In genomic region chr4:64518600-64518999, GRCh38 we compare ENCODE assay signal across 33 cellular contexts.
"Had no signal": no experiment of that assay in that cellular context is flagged by ENCODE, and none has a peak within 500 bp of the region (broad histone marks: within the 10 kb centered on the region; RNA-seq: fewer than 3 reads in every experiment).

No MANE protein-coding gene starts in this region.

- H3K27ac ChIP-seq: adrenal gland, body of pancreas, brain microvascular endothelial cell, breast epithelium, VCaP had no signal

- ATAC-seq: activated CD8-positive, alpha-beta T cell treated with anti-CD3 and anti-CD28 coated beads for 36 hours; activated naive CD4-positive, alpha-beta T cell treated with anti-CD3 and anti-CD28 coated beads, Interleukin-2, amount 50 U/mL, for 72 hours; activated T-cell treated with anti-CD3 and anti-CD28 coated beads, Interleukin-2, amount 50 U/mL, for 4 hours; activated T-cell treated with anti-CD3 and anti-CD28 coated beads, Interleukin-2, amount 50 U/mL, for 72 hours; activated T-helper 17 cell treated with anti-CD3 and anti-CD28 coated beads, Interleukin-2, amount 50 U/mL, for 72 hours; body of pancreas had no signal

- H3K4me1 Mint-ChIP-seq: activated B cell treated with CpG ODN at 0.5 μM for 24 hours; activated CD4-positive, alpha-beta T cell treated with anti-CD3 and anti-CD28 coated beads, Interleukin-2, amount 10 ng/mL, durations not matched to agents 24 days and 14 days; activated naive CD8-positive, alpha-beta T cell treated with anti-CD3 and anti-CD28 coated beads for 36 hours; activated T-helper 17 cell treated with anti-CD3 and anti-CD28 coated beads, Interleukin-2, amount 50 U/mL, for 72 hours had no signal

- DNase-seq: activated B cell treated with CpG ODN at 0.5 μM for 24 hours; activated CD4-positive, alpha-beta memory T cell treated with anti-CD3 and anti-CD28 coated beads for 36 hours; activated CD4-positive, alpha-beta T cell treated with anti-CD3 and anti-CD28 coated beads for 4 hours; activated CD4-positive, alpha-beta T cell treated with anti-CD3 and anti-CD28 coated beads, Interleukin-2, amount 10 ng/mL, durations not matched to agents 24 days and 14 days; activated CD4-positive, alpha-beta T cell treated with anti-CD3 and anti-CD28 coated beads, Interleukin-2, amount 50 U/mL, for 1 hour; activated CD4-positive, alpha-beta T cell treated with anti-CD3 and anti-CD28 coated beads, Interleukin-2, amount 50 U/mL, for 4 hours; activated CD4-positive, CD25-positive, alpha-beta regulatory T cell treated with anti-CD3 and anti-CD28 coated beads, Interleukin-2, amount 50 U/mL, for 72 hours; activated CD8-positive, alpha-beta memory T cell treated with anti-CD3 and anti-CD28 coated beads, Interleukin-2, amount 50 U/mL, for 4 hours; activated CD8-positive, alpha-beta T cell treated with anti-CD3 and anti-CD28 coated beads for 36 hours; activated effector memory CD4-positive, alpha-beta T cell treated with anti-CD3 and anti-CD28 coated beads, Interleukin-2, amount 50 U/mL, for 16 hours; activated gamma-delta T cell treated with Interleukin-2 at 50 U/mL for 16 hours; activated naive CD4-positive, alpha-beta T cell; activated naive CD4-positive, alpha-beta T cell treated with anti-CD3 and anti-CD28 coated beads for 36 hours; activated naive CD4-positive, alpha-beta T cell treated with anti-CD3 and anti-CD28 coated beads, Interleukin-2, amount 50 U/mL, for 16 hours; activated naive CD8-positive, alpha-beta T cell treated with anti-CD3 and anti-CD28 coated beads for 36 hours; activated T-cell treated with anti-CD3 and anti-CD28 coated beads for 4 hours; activated T-cell treated with anti-CD3 and anti-CD28 coated beads, Interleukin-2, amount 50 U/mL, for 1 hour; activated T-cell treated with anti-CD3 and anti-CD28 coated beads, Interleukin-2, amount 50 U/mL, for 4 hours; activated T-cell treated with anti-CD3 and anti-CD28 coated beads, Interleukin-2, amount 50 U/mL, for 72 hours; adrenal gland; amniotic stem cell; aorta; body of pancreas; brain microvascular endothelial cell; central memory CD4-positive, alpha-beta T cell; T-helper 2 cell; T-helper 9 cell had no signal

- H3K27me3 Mint-ChIP-seq: activated B cell treated with CpG ODN at 0.5 μM for 24 hours; activated CD4-positive, alpha-beta memory T cell treated with anti-CD3 and anti-CD28 coated beads for 36 hours; activated CD4-positive, alpha-beta T cell treated with anti-CD3 and anti-CD28 coated beads, Interleukin-2, amount 10 ng/mL, durations not matched to agents 24 days and 14 days; activated CD8-positive, alpha-beta T cell treated with anti-CD3 and anti-CD28 coated beads for 36 hours; activated naive CD8-positive, alpha-beta T cell treated with anti-CD3 and anti-CD28 coated beads for 36 hours; activated T-helper 17 cell treated with anti-CD3 and anti-CD28 coated beads, Interleukin-2, amount 50 U/mL, for 72 hours had no signal

- H3K36me3 ChIP-seq: adrenal gland, brain microvascular endothelial cell, breast epithelium had no signal

- H3K4me3 Mint-ChIP-seq: activated B cell treated with CpG ODN at 0.5 μM for 24 hours; activated CD4-positive, alpha-beta memory T cell treated with anti-CD3 and anti-CD28 coated beads for 36 hours; activated CD4-positive, alpha-beta T cell treated with anti-CD3 and anti-CD28 coated beads, Interleukin-2, amount 10 ng/mL, durations not matched to agents 24 days and 14 days; activated CD8-positive, alpha-beta T cell treated with anti-CD3 and anti-CD28 coated beads for 36 hours; activated naive CD4-positive, alpha-beta T cell treated with anti-CD3 and anti-CD28 coated beads for 36 hours; activated naive CD8-positive, alpha-beta T cell treated with anti-CD3 and anti-CD28 coated beads for 36 hours; activated T-cell treated with anti-CD3 and anti-CD28 coated beads, Interleukin-2, amount 50 U/mL, for 4 hours; activated T-cell treated with anti-CD3 and anti-CD28 coated beads, Interleukin-2, amount 50 U/mL, for 72 hours; activated T-helper 1 cell treated with anti-CD3 and anti-CD28 coated beads, Interleukin-12 subunit alpha, Interleukin-12 subunit beta, Interleukin-2, Interleukin-4 antibody, amounts not matched to agents 30 ng/mL and 10 ng/mL and 1 ng/mL, durations not matched to agents 14 hours and 24 hours and 36 hours; activated T-helper 17 cell treated with anti-CD3 and anti-CD28 coated beads, Interleukin-2, amount 50 U/mL, for 72 hours; T-helper 2 cell treated with Interferon-gamma antibody and Interleukin-4, amounts not matched to agents 5 μg/mL and 100 μg/mL, for 36 hours had no signal

- H3K9me3 Mint-ChIP-seq: activated CD4-positive, alpha-beta T cell treated with anti-CD3 and anti-CD28 coated beads, Interleukin-2, amount 10 ng/mL, durations not matched to agents 24 days and 14 days; activated naive CD8-positive, alpha-beta T cell treated with anti-CD3 and anti-CD28 coated beads for 36 hours; activated T-helper 1 cell treated with anti-CD3 and anti-CD28 coated beads, Interleukin-12 subunit alpha, Interleukin-12 subunit beta, Interleukin-2, Interleukin-4 antibody, amounts not matched to agents 30 ng/mL and 10 ng/mL and 1 ng/mL, durations not matched to agents 14 hours and 24 hours and 36 hours had no signal

- H3K36me3 Mint-ChIP-seq: activated CD4-positive, alpha-beta memory T cell treated with anti-CD3 and anti-CD28 coated beads for 36 hours; activated naive CD4-positive, alpha-beta T cell treated with anti-CD3 and anti-CD28 coated beads, Interleukin-2, amount 50 U/mL, for 72 hours; activated naive CD8-positive, alpha-beta T cell treated with anti-CD3 and anti-CD28 coated beads for 36 hours had no signal

- H3K27ac Mint-ChIP-seq: activated B cell treated with CpG ODN at 0.5 μM for 24 hours; activated CD4-positive, alpha-beta memory T cell treated with anti-CD3 and anti-CD28 coated beads for 36 hours; activated CD4-positive, alpha-beta T cell treated with anti-CD3 and anti-CD28 coated beads, Interleukin-2, amount 10 ng/mL, durations not matched to agents 24 days and 14 days; activated CD8-positive, alpha-beta T cell treated with anti-CD3 and anti-CD28 coated beads for 36 hours; activated naive CD4-positive, alpha-beta T cell treated with anti-CD3 and anti-CD28 coated beads for 36 hours; activated naive CD4-positive, alpha-beta T cell treated with anti-CD3 and anti-CD28 coated beads, Interleukin-2, amount 50 U/mL, for 72 hours; activated naive CD8-positive, alpha-beta T cell treated with anti-CD3 and anti-CD28 coated beads for 36 hours; activated T-cell treated with anti-CD3 and anti-CD28 coated beads, Interleukin-2, amount 50 U/mL, for 72 hours; activated T-helper 1 cell treated with anti-CD3 and anti-CD28 coated beads, Interleukin-12 subunit alpha, Interleukin-12 subunit beta, Interleukin-2, Interleukin-4 antibody, amounts not matched to agents 30 ng/mL and 10 ng/mL and 1 ng/mL, durations not matched to agents 14 hours and 24 hours and 36 hours; activated T-helper 17 cell treated with anti-CD3 and anti-CD28 coated beads, Interleukin-2, amount 50 U/mL, for 72 hours; T-helper 2 cell treated with Interferon-gamma antibody and Interleukin-4, amounts not matched to agents 5 μg/mL and 100 μg/mL, for 36 hours had no signal

- H3K27me3 ChIP-seq: adrenal gland, body of pancreas, brain microvascular endothelial cell, breast epithelium had no signal

- H3K9me3 ChIP-seq: adrenal gland, body of pancreas, breast epithelium had no signal

- H3K4me3 ChIP-seq: adrenal gland, body of pancreas, breast epithelium had no signal

- H3K4me1 ChIP-seq: adrenal gland, body of pancreas, breast epithelium had no signal
